In genomic region chr10:101467286-101467770, GRCh38 we compare ENCODE assay signal across 8 cellular contexts.
DNase-seq lines count a peak whose midpoint lies in the region; ATAC-seq, FAIRE-seq and TF ChIP-seq lines count a peak whose summit lies in the region.

No MANE protein-coding gene starts in this region.

- intact Hi-C loops in aorta (cut with DNase I): loop anchor here (5.0 to 10.0 kb wide), 3 partner anchors 113 to 253 kb away; partner anchors contain the start of gene BTRC (in 1 of the 2)

- DNase-seq in Ammon's horn (ENCODE audit: low spot score) (peak; percentile 83), GM12892 (ENCODE audit: insufficient read length) (peak; percentile 23), NCI-H1694 (lab: John Stamatoyannopoulos, UW) (peak; percentile 65), T-cell (peak in 18 of 34 experiments; percentile 2 to 31 (median 10)), lung (ENCODE audit: low spot score) (no peak), aorta (no peak)
- DNase-seq in effector CD8-positive, alpha-beta T cell (lab: John Stamatoyannopoulos, UW): peak; percentile 2

- TF ChIP-seq CTCF in lung (IDR thresholded peaks at IDR 0.05; ENCODE audit: control extremely low read depth, extremely low read depth): peak; percentile 58

- no peaks in the 10 kb centered on the region for H3K27me3 Mint-ChIP-seq in T-cell

- TF ChIP-seq POLR2A in GM12892 (IDR thresholded peaks at IDR 0.05; ENCODE audit: low read depth, low read length): no peak

- H3K27ac Mint-ChIP-seq in T-cell: no peak overlapping the region

- FAIRE-seq in GM12892 (lab: Jason Lieb, UNC): peak; percentile 86

- peaks cover 6 to 9% (median 9%) of the 10 kb centered on the region in 3 donors for H3K4me1 Mint-ChIP-seq in T-cell

- WGBS in lung, 2 donors: 2 to 3% methylated on average over 3 of the region's 3 CpGs
- 2 to 3% methylated on average over 3 of the region's 3 CpGs for WGBS in aorta, 2 donors

- CTCF ChIA-PET in T-cell (lab: Charles Lee): interaction anchor here (0.5 to 3.7 kb wide), 38 partner anchors 9 to 1548 kb away, joined by 3 to 21 read pairs (median 4); no protein-coding TSS in a partner anchor

- H3K27ac ChIP-seq in lung (ENCODE audit: low read depth in 1 of 2, low read length in 1 of 2) (no peak overlapping the region), aorta (ENCODE audit: low read depth in 1 of 2, low read length in 2 of 2) (no peak overlapping the region)

- no peaks in the 10 kb centered on the region for H3K9me3 Mint-ChIP-seq in T-cell

- POLR2A ChIA-PET in T-cell (lab: Charles Lee): interaction anchor here (0.6 to 0.7 kb wide), 4 partner anchors 34 to 254 kb away, joined by 3 to 4 read pairs (median 3); no protein-coding TSS in a partner anchor

- H3K4me3 ChIP-seq in lung: no peak overlapping the region
- H3K4me3 ChIP-seq in aorta (ENCODE audit: low read length in 2 of 2): no peak overlapping the region

- H3K27me3 ChIP-seq in lung (ENCODE audit: control insufficient read depth, insufficient read depth) (no peaks in the 10 kb centered on the region), aorta (ENCODE audit: control insufficient read depth in 1 of 2, insufficient read depth in 2 of 2, low read length in 1 of 2) (no peaks in the 10 kb centered on the region)

- H3K36me3 ChIP-seq in lung (ENCODE audit: control insufficient read depth in 2 of 2, insufficient read depth in 2 of 2, low read length in 2 of 2): no peaks in the 10 kb centered on the region
- H3K36me3 ChIP-seq in aorta (ENCODE audit: control insufficient read depth in 1 of 2, insufficient read depth in 2 of 2, low read length in 1 of 2): no peaks in the 10 kb centered on the region

- H3K4me3 Mint-ChIP-seq in T-cell: no peak overlapping the region

- ATAC-seq in T-cell (replicated peaks in 1 of 4) (peak; percentile 74 to 90 (median 76)), lung (ENCODE audit: insufficient read depth, low FRiP score) (no peak), aorta (ENCODE audit: low FRiP score) (peak; percentile 68), HG03460 (IDR thresholded peaks at IDR 0.05; ENCODE audit: unreplicated experiment) (no peak)

- H3K4me1 ChIP-seq in lung (ENCODE audit: control insufficient read depth in 2 of 2, insufficient read depth in 2 of 2, low read length in 2 of 2) (peaks cover 0 to 7% of the 10 kb centered on the region in 2 donors), aorta (ENCODE audit: control insufficient read depth in 1 of 2, insufficient read depth in 2 of 2, low read length in 2 of 2) (no peaks in the 10 kb centered on the region)

- no peaks in the 10 kb centered on the region for H3K9me3 ChIP-seq in lung (ENCODE audit: control insufficient read depth in 2 of 2, insufficient read depth in 1 of 2, low read length in 1 of 2)
- no peaks in the 10 kb centered on the region for H3K9me3 ChIP-seq in aorta (ENCODE audit: control insufficient read depth, low read length)

- H3K36me3 Mint-ChIP-seq in T-cell: no peaks in the 10 kb centered on the region

Comparison
In these comparisons a context has a peak if more than half of its experiments do, and no peak if none do; other contexts are left out.
1. DNase-seq: peak in Ammon's horn (single experiment), GM12892 (single experiment), NCI-H1694 (single experiment), T-cell (18 of 34) and effector CD8-positive, alpha-beta T cell (single experiment); none in lung (single experiment) and aorta (0 of 2).
2. ATAC-seq: peak in T-cell (4 of 4) and aorta (single experiment); none in lung (single experiment) and HG03460 (single experiment).